ENCODE assay signal across 9 cellular contexts in the genomic region with DNA sequence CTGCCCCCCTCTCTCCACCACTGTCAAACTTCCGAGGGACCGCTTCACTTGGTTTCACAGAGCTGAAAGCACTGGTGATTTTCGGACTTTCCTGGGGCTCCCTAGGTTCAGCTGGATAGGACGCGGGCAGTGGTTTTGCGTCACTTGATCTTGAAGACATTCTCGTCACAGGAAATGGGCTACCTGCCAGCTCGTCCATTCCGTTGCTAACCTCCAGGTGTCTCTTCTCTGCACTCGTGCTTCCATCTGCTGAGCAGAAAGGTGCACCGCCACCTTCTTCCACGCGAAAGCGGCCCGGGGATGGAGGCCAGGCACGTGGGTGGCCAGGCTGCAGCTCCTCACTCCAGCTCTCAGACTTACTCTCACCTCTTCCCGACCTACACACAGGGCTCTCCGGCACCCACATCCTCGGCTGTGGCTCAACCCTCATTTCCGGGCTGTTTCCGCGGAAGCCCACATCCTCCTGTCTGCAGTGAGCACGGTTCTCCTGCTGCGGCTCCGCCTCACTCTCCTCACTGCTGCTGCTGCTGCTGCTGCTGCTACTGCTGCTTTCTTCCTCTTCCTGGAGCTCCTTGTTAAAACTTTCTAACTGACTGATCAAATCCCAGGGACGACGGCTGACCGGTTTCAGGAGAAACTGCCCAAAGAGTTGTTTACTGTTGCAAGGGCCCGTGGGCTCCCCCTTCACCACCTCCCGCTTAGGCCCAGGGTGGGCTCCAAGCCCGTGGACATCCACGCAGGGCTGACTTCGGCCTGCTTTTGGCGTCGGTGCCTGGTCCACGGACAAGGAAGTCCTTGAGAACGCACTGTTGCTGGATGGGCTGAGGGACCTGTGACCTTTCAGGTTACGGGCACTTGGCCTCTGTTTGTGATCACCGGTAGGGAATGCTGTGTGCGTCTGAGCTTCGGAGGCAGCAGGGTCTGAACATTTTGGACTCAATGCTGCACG. TPM values are rescaled to one million over a fixed set of nuclear protein-coding genes. Genes with fewer than 3 reads are reported as not detected.
DNase-seq lines count a peak whose midpoint lies in the region; ATAC-seq and TF ChIP-seq lines count a peak whose summit lies in the region.
"Had no signal": no experiment of that assay in that cellular context is flagged by ENCODE, and none has a peak within 500 bp of the region (broad histone marks: within the 10 kb centered on the region; RNA-seq: fewer than 3 reads in every experiment).

No MANE protein-coding gene starts in this region.

- WGBS in endodermal cell (ENCODE audit: insufficient coverage in 1 of 2, insufficient read length in 1 of 2), 2 experiments = 90 to 95% methylated on average over 31 to 42 of the region's 42 CpGs

- peak overlapping the region; percentile 49; the same call in 1 of the 2 replicates for H2AFZ ChIP-seq in Loucy (ENCODE audit: low read length)

- POLR2A ChIA-PET in activated CD4-positive, alpha-beta memory T cell treated with anti-CD3 and anti-CD28 coated beads for 36 hours (lab: Charles Lee) = interaction anchor here (0.6 to 1.1 kb wide), 3 partner anchors 18 to 25 kb away, joined by 3 to 6 read pairs (median 3); no protein-coding TSS in a partner anchor

- H3K4me1 ChIP-seq in Loucy (ENCODE audit: insufficient read depth, low read length, poor library complexity, severe bottlenecking) = peaks cover 44% of the 10 kb centered on the region
- peaks cover 18% of the 10 kb centered on the region for H3K4me1 ChIP-seq in endodermal cell (ENCODE audit: control insufficient read depth, insufficient read depth, low read length)
- H3K4me1 ChIP-seq: SJSA1 had no signal

- H3K9me2 ChIP-seq in Loucy (replicated peaks; ENCODE audit: low read depth, low read length) = no peaks in the 10 kb centered on the region

- DNase-seq in GM10266 (ENCODE audit: extremely low spot score) (peak; percentile 29), endodermal cell (peak; percentile 73), renal cortical epithelial cell (ENCODE audit: low read depth) (peak; percentile 53), putamen (ENCODE audit: low spot score) (no peak), NCI-H1694 (lab: John Stamatoyannopoulos, UW) (no peak)
- DNase-seq in activated CD4-positive, alpha-beta memory T cell treated with anti-CD3 and anti-CD28 coated beads for 36 hours = peak; percentile 95

- H3K9ac ChIP-seq in Loucy (ENCODE audit: low read depth, low read length, poor library complexity, severe bottlenecking) (peak overlapping the region; percentile 77), endodermal cell (ENCODE audit: extremely low read depth, low read length, poor library complexity, severe bottlenecking) (no peak overlapping the region)

- H4K20me1 ChIP-seq in Loucy (ENCODE audit: insufficient read depth, low read length, poor library complexity, severe bottlenecking) = no peaks in the 10 kb centered on the region

- H3K27me3 ChIP-seq in Loucy (ENCODE audit: insufficient read depth, low read length, poor library complexity, severe bottlenecking) = no peaks in the 10 kb centered on the region
- H3K27me3 ChIP-seq in endodermal cell (ENCODE audit: control insufficient read depth, insufficient read depth, low read length, poor library complexity, severe bottlenecking) = no peaks in the 10 kb centered on the region
- H3K27me3 ChIP-seq: SJSA1 had no signal

- peak overlapping the region; percentile 67 for H3K4me3 Mint-ChIP-seq in activated CD4-positive, alpha-beta memory T cell treated with anti-CD3 and anti-CD28 coated beads for 36 hours
- H3K4me3 Mint-ChIP-seq in endodermal cell = no peak overlapping the region

- H3K27ac Mint-ChIP-seq in activated CD4-positive, alpha-beta memory T cell treated with anti-CD3 and anti-CD28 coated beads for 36 hours = peak overlapping the region; percentile 65
- H3K27ac Mint-ChIP-seq in endodermal cell = peak overlapping the region; percentile 17

- peaks cover 47% of the 10 kb centered on the region for H3K27me3 Mint-ChIP-seq in activated CD4-positive, alpha-beta memory T cell treated with anti-CD3 and anti-CD28 coated beads for 36 hours
- no peaks in the 10 kb centered on the region for H3K27me3 Mint-ChIP-seq in endodermal cell (ENCODE audit: insufficient read depth)

- H3K9me3 Mint-ChIP-seq in activated CD4-positive, alpha-beta memory T cell treated with anti-CD3 and anti-CD28 coated beads for 36 hours = no peaks in the 10 kb centered on the region
- no peaks in the 10 kb centered on the region for H3K9me3 Mint-ChIP-seq in endodermal cell

- peaks cover 15% of the 10 kb centered on the region for H3K79me2 ChIP-seq in Loucy (ENCODE audit: insufficient read depth, low read length)

- TF ChIP-seq CTCF in GM10266 (IDR thresholded peaks at IDR 0.05; ENCODE audit: control insufficient read depth, insufficient read depth, low read depth, missing control alignments) (no peak), Loucy (conservative IDR thresholded peaks at IDR 0.05; ENCODE audit: low read length) (peak; percentile 26; the same call in 1 of the 2 replicates), endodermal cell (conservative IDR thresholded peaks at IDR 0.05) (peak; percentile 61)

- intact Hi-C loops in activated CD4-positive, alpha-beta memory T cell treated with anti-CD3 and anti-CD28 coated beads for 36 hours (cut with micrococcal nuclease) = loop anchor here (1.0 to 2.0 kb wide), 5 partner anchors 12 to 1005 kb away; no protein-coding TSS in a partner anchor

- H3K4me3 ChIP-seq in Loucy (ENCODE audit: low read length, poor library complexity, severe bottlenecking) (peak overlapping the region; percentile 74), endodermal cell (ENCODE audit: low read length) (peak overlapping the region; percentile 28)
- H3K4me3 ChIP-seq: SJSA1 had no signal

- H3K9me3 ChIP-seq in Loucy (ENCODE audit: insufficient read depth, low read depth, low read length) = no peaks in the 10 kb centered on the region
- no peaks in the 10 kb centered on the region for H3K9me3 ChIP-seq in endodermal cell (ENCODE audit: control insufficient read depth, low read length)
- H3K9me3 ChIP-seq: SJSA1 had no signal

- H3K36me3 Mint-ChIP-seq in activated CD4-positive, alpha-beta memory T cell treated with anti-CD3 and anti-CD28 coated beads for 36 hours = no peaks in the 10 kb centered on the region
- peaks cover 75% of the 10 kb centered on the region for H3K36me3 Mint-ChIP-seq in endodermal cell (ENCODE audit: low read depth)

- H3K36me3 ChIP-seq in Loucy (ENCODE audit: insufficient read depth, low read length) = no peaks in the 10 kb centered on the region
- peaks cover 78% of the 10 kb centered on the region for H3K36me3 ChIP-seq in endodermal cell (ENCODE audit: control insufficient read depth, insufficient read depth, low read length)

- peaks cover 40% of the 10 kb centered on the region for H3K4me1 Mint-ChIP-seq in activated CD4-positive, alpha-beta memory T cell treated with anti-CD3 and anti-CD28 coated beads for 36 hours (ENCODE audit: low read depth)
- peaks cover 25% of the 10 kb centered on the region for H3K4me1 Mint-ChIP-seq in endodermal cell

- H3K4me2 ChIP-seq in Loucy (ENCODE audit: low read depth, low read length, poor library complexity, severe bottlenecking) = peak overlapping the region; percentile 95

- CTCF ChIA-PET in activated CD4-positive, alpha-beta memory T cell treated with anti-CD3 and anti-CD28 coated beads for 36 hours (lab: Charles Lee) = interaction anchor here (0.7 to 3.3 kb wide), 7 partner anchors 15 to 30 kb away, joined by 3 to 13 read pairs (median 3); no protein-coding TSS in a partner anchor

- peak; percentile 98 for ATAC-seq in GM21619 (IDR thresholded peaks at IDR 0.05; ENCODE audit: unreplicated experiment)

- no peak overlapping the region for H3K27ac ChIP-seq in endodermal cell (ENCODE audit: low read depth, low read length)
- H3K27ac ChIP-seq: SJSA1 had no signal

- no peaks in the 10 kb centered on the region; the same call in 1 of the 2 replicates for H3F3A ChIP-seq in Loucy (ENCODE audit: low read depth)

RNA-seq across cellular contexts. Expression of a gene that starts 32.1 kb away (rescaled TPM):
- under 1 TPM in 1 of 2 experiments, not detected in 1; 0.05 TPM for total RNA-seq in activated CD4-positive, alpha-beta memory T cell treated with anti-CD3 and anti-CD28 coated beads for 36 hours
- total RNA-seq in endodermal cell (10 to 100 TPM; 40.8 to 52.2 TPM), renal cortical epithelial cell (3.3 and 8.2 TPM in 2 replicates)
- 8.5 TPM for polyA plus RNA-seq in endodermal cell (2013, experiment 1 of 2)
- polyA plus RNA-seq in endodermal cell (2013, experiment 2 of 2) = 8.9 TPM

Comparison
In these comparisons a context has a peak if more than half of its experiments do, and no peak if none do; other contexts are left out.
1. DNase-seq: peak in GM10266 (single experiment), activated CD4-positive, alpha-beta memory T cell treated with anti-CD3 and anti-CD28 coated beads for 36 hours (single experiment), endodermal cell (single experiment) and renal cortical epithelial cell (single experiment); none in putamen (single experiment) and NCI-H1694 (single experiment).